Comparison of ENCODE assay signal across 1 cellular context in the genomic region with DNA sequence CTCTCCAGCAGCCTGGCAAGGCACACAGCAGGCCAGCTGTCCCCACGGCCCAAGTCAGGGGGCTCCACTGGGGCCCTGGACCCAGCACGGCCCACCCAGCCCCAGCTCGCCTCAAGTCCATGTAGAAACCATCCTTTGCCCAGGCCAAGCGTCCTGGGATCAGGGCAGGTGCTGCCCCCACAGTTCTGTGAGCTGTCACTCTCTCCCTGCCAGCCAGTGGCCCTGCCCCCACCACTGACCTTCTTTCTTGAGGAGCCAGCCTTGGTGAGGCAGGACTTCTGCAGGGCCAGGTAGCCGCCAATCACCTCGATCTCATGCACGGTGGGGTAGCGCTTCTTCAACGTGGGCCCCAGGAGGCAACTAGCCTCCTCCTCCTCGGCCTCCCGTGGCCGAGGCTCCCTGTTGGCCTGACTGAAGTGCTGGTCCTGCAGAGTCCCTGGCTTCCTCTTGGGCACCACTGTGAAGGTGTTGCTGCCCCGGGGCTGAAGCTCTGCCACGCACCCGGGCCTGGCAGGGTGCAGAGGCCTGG.
TF ChIP-seq lines count a peak whose summit lies in the region.

No MANE protein-coding gene starts in this region.

TF ChIP-seq in HepG2, 621 proteins besides CTCF, POLR2A, EP300 and RAD21 (continues in another document):
- TF ChIP-seq ZNF777 (CRISPR knock-in tag; IDR thresholded peaks at IDR 0.05): 0 out of 2 replicates have a peak, but pooled peaks have one; percentile 43
- no peak for TF ChIP-seq ZNF20 (CRISPR knock-in tag; IDR thresholded peaks at IDR 0.05)
- TF ChIP-seq ATF7-NPFF (CRISPR knock-in tag; IDR thresholded peaks at IDR 0.05; ENCODE audit: low read depth): 0 out of 2 replicates have a peak, but pooled peaks have one; percentile 15
- TF ChIP-seq HNRNPL (IDR thresholded peaks at IDR 0.05; ENCODE audit: low read depth, low read length): peak; percentile 65
- no peak for TF ChIP-seq SRF (IDR thresholded peaks at IDR 0.05; ENCODE audit: low read depth, low read length)
- no peak for TF ChIP-seq ZNF75D (CRISPR knock-in tag; IDR thresholded peaks at IDR 0.05; ENCODE audit: borderline replicate concordance)
- TF ChIP-seq SAP130 (CRISPR knock-in tag; IDR thresholded peaks at IDR 0.05; ENCODE audit: low read depth): peak; percentile 16; the same call in 1 of the 2 replicates
- TF ChIP-seq, protein P1, sequence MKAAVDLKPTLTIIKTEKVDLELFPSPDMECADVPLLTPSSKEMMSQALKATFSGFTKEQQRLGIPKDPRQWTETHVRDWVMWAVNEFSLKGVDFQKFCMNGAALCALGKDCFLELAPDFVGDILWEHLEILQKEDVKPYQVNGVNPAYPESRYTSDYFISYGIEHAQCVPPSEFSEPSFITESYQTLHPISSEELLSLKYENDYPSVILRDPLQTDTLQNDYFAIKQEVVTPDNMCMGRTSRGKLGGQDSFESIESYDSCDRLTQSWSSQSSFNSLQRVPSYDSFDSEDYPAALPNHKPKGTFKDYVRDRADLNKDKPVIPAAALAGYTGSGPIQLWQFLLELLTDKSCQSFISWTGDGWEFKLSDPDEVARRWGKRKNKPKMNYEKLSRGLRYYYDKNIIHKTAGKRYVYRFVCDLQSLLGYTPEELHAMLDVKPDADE (CRISPR knock-in tag; IDR thresholded peaks at IDR 0.05): no peak
- TF ChIP-seq, protein P2, sequence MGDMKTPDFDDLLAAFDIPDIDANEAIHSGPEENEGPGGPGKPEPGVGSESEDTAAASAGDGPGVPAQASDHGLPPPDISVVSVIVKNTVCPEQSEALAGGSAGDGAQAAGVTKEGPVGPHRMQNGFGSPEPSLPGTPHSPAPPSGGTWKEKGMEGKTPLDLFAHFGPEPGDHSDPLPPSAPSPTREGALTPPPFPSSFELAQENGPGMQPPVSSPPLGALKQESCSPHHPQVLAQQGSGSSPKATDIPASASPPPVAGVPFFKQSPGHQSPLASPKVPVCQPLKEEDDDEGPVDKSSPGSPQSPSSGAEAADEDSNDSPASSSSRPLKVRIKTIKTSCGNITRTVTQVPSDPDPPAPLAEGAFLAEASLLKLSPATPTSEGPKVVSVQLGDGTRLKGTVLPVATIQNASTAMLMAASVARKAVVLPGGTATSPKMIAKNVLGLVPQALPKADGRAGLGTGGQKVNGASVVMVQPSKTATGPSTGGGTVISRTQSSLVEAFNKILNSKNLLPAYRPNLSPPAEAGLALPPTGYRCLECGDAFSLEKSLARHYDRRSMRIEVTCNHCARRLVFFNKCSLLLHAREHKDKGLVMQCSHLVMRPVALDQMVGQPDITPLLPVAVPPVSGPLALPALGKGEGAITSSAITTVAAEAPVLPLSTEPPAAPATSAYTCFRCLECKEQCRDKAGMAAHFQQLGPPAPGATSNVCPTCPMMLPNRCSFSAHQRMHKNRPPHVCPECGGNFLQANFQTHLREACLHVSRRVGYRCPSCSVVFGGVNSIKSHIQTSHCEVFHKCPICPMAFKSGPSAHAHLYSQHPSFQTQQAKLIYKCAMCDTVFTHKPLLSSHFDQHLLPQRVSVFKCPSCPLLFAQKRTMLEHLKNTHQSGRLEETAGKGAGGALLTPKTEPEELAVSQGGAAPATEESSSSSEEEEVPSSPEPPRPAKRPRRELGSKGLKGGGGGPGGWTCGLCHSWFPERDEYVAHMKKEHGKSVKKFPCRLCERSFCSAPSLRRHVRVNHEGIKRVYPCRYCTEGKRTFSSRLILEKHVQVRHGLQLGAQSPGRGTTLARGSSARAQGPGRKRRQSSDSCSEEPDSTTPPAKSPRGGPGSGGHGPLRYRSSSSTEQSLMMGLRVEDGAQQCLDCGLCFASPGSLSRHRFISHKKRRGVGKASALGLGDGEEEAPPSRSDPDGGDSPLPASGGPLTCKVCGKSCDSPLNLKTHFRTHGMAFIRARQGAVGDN (CRISPR knock-in tag; IDR thresholded peaks at IDR 0.05): peak; percentile 36; the same call in 1 of the 2 replicates
- TF ChIP-seq ZNF709 (CRISPR knock-in tag; IDR thresholded peaks at IDR 0.05): 0 out of 2 replicates have a peak, but pooled peaks have one; percentile 38
- TF ChIP-seq KLF12 (CRISPR knock-in tag; IDR thresholded peaks at IDR 0.05; ENCODE audit: borderline replicate concordance): peak; percentile 74; the same call in 1 of the 2 replicates
- TF ChIP-seq ARID2 (CRISPR knock-in tag; IDR thresholded peaks at IDR 0.05; ENCODE audit: borderline replicate concordance): peak; percentile 13; the same call in 1 of the 2 replicates
- 0 out of 2 replicates have a peak, but pooled peaks have one; percentile 11 for TF ChIP-seq ZNF274 (CRISPR knock-in tag; IDR thresholded peaks at IDR 0.05)
- TF ChIP-seq, protein P3, sequence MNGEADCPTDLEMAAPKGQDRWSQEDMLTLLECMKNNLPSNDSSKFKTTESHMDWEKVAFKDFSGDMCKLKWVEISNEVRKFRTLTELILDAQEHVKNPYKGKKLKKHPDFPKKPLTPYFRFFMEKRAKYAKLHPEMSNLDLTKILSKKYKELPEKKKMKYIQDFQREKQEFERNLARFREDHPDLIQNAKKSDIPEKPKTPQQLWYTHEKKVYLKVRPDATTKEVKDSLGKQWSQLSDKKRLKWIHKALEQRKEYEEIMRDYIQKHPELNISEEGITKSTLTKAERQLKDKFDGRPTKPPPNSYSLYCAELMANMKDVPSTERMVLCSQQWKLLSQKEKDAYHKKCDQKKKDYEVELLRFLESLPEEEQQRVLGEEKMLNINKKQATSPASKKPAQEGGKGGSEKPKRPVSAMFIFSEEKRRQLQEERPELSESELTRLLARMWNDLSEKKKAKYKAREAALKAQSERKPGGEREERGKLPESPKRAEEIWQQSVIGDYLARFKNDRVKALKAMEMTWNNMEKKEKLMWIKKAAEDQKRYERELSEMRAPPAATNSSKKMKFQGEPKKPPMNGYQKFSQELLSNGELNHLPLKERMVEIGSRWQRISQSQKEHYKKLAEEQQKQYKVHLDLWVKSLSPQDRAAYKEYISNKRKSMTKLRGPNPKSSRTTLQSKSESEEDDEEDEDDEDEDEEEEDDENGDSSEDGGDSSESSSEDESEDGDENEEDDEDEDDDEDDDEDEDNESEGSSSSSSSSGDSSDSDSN (CRISPR knock-in tag; IDR thresholded peaks at IDR 0.05): peak; percentile 50; the same call in 1 of the 2 replicates
- TF ChIP-seq ZNF446 (CRISPR knock-in tag; IDR thresholded peaks at IDR 0.05): 0 out of 2 replicates have a peak, but pooled peaks have one; percentile 48
- no peak for TF ChIP-seq SNAPC2 (CRISPR knock-in tag; IDR thresholded peaks at IDR 0.05)
- no peak for TF ChIP-seq ARNT (IDR thresholded peaks at IDR 0.05)
- TF ChIP-seq ZFY (CRISPR knock-in tag; IDR thresholded peaks at IDR 0.05): peak; percentile 31; the same call in 1 of the 2 replicates
- TF ChIP-seq AGO2 (optimal IDR thresholded peaks at IDR 0.05; ENCODE audit: low read depth, low read length): peak; percentile 80
- no peak for TF ChIP-seq CBX5 (CRISPR knock-in tag; IDR thresholded peaks at IDR 0.05; ENCODE audit: borderline replicate concordance)
- TF ChIP-seq RARA (CRISPR knock-in tag; IDR thresholded peaks at IDR 0.05): no peak
- 0 out of 2 replicates have a peak, but pooled peaks have one; percentile 3 for TF ChIP-seq ZFX (CRISPR knock-in tag; IDR thresholded peaks at IDR 0.05; ENCODE audit: low read depth)
- TF ChIP-seq, protein P4, sequence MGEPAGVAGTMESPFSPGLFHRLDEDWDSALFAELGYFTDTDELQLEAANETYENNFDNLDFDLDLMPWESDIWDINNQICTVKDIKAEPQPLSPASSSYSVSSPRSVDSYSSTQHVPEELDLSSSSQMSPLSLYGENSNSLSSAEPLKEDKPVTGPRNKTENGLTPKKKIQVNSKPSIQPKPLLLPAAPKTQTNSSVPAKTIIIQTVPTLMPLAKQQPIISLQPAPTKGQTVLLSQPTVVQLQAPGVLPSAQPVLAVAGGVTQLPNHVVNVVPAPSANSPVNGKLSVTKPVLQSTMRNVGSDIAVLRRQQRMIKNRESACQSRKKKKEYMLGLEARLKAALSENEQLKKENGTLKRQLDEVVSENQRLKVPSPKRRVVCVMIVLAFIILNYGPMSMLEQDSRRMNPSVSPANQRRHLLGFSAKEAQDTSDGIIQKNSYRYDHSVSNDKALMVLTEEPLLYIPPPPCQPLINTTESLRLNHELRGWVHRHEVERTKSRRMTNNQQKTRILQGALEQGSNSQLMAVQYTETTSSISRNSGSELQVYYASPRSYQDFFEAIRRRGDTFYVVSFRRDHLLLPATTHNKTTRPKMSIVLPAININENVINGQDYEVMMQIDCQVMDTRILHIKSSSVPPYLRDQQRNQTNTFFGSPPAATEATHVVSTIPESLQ (CRISPR knock-in tag; conservative IDR thresholded peaks at IDR 0.05): no peak
- TF ChIP-seq IKZF4 (CRISPR knock-in tag; IDR thresholded peaks at IDR 0.05; ENCODE audit: borderline replicate concordance, low read depth, not compliant biosample characterization): peak; percentile 55
- TF ChIP-seq HNRNPH1 (optimal IDR thresholded peaks at IDR 0.05; ENCODE audit: low read depth, low read length): no peak
- TF ChIP-seq, protein P5, sequence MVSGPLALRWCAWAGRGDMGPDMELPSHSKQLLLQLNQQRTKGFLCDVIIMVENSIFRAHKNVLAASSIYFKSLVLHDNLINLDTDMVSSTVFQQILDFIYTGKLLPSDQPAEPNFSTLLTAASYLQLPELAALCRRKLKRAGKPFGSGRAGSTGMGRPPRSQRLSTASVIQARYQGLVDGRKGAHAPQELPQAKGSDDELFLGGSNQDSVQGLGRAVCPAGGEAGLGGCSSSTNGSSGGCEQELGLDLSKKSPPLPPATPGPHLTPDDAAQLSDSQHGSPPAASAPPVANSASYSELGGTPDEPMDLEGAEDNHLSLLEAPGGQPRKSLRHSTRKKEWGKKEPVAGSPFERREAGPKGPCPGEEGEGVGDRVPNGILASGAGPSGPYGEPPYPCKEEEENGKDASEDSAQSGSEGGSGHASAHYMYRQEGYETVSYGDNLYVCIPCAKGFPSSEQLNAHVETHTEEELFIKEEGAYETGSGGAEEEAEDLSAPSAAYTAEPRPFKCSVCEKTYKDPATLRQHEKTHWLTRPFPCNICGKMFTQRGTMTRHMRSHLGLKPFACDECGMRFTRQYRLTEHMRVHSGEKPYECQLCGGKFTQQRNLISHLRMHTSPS (CRISPR knock-in tag; IDR thresholded peaks at IDR 0.05; ENCODE audit: low read depth): 0 out of 2 replicates have a peak, but pooled peaks have one; percentile 20
- TF ChIP-seq EED (CRISPR knock-in tag; IDR thresholded peaks at IDR 0.05): no peak
- TF ChIP-seq, protein P6, sequence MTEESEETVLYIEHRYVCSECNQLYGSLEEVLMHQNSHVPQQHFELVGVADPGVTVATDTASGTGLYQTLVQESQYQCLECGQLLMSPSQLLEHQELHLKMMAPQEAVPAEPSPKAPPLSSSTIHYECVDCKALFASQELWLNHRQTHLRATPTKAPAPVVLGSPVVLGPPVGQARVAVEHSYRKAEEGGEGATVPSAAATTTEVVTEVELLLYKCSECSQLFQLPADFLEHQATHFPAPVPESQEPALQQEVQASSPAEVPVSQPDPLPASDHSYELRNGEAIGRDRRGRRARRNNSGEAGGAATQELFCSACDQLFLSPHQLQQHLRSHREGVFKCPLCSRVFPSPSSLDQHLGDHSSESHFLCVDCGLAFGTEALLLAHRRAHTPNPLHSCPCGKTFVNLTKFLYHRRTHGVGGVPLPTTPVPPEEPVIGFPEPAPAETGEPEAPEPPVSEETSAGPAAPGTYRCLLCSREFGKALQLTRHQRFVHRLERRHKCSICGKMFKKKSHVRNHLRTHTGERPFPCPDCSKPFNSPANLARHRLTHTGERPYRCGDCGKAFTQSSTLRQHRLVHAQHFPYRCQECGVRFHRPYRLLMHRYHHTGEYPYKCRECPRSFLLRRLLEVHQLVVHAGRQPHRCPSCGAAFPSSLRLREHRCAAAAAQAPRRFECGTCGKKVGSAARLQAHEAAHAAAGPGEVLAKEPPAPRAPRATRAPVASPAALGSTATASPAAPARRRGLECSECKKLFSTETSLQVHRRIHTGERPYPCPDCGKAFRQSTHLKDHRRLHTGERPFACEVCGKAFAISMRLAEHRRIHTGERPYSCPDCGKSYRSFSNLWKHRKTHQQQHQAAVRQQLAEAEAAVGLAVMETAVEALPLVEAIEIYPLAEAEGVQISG (CRISPR knock-in tag; IDR thresholded peaks at IDR 0.05): peak; percentile 24; the same call in 1 of the 2 replicates
- 0 out of 2 replicates have a peak, but pooled peaks have one; percentile 4 for TF ChIP-seq HNF4A (CRISPR knock-in tag; IDR thresholded peaks at IDR 0.05)
- TF ChIP-seq, protein P7, sequence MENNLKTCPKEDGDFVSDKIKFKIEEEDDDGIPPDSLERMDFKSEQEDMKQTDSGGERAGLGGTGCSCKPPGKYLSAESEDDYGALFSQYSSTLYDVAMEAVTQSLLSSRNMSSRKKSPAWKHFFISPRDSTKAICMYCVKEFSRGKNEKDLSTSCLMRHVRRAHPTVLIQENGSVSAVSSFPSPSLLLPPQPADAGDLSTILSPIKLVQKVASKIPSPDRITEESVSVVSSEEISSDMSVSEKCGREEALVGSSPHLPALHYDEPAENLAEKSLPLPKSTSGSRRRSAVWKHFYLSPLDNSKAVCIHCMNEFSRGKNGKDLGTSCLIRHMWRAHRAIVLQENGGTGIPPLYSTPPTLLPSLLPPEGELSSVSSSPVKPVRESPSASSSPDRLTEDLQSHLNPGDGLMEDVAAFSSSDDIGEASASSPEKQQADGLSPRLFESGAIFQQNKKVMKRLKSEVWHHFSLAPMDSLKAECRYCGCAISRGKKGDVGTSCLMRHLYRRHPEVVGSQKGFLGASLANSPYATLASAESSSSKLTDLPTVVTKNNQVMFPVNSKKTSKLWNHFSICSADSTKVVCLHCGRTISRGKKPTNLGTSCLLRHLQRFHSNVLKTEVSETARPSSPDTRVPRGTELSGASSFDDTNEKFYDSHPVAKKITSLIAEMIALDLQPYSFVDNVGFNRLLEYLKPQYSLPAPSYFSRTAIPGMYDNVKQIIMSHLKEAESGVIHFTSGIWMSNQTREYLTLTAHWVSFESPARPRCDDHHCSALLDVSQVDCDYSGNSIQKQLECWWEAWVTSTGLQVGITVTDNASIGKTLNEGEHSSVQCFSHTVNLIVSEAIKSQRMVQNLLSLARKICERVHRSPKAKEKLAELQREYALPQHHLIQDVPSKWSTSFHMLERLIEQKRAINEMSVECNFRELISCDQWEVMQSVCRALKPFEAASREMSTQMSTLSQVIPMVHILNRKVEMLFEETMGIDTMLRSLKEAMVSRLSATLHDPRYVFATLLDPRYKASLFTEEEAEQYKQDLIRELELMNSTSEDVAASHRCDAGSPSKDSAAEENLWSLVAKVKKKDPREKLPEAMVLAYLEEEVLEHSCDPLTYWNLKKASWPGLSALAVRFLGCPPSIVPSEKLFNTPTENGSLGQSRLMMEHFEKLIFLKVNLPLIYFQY (CRISPR knock-in tag; IDR thresholded peaks at IDR 0.05; ENCODE audit: borderline replicate concordance): no peak
- TF ChIP-seq, protein P8, sequence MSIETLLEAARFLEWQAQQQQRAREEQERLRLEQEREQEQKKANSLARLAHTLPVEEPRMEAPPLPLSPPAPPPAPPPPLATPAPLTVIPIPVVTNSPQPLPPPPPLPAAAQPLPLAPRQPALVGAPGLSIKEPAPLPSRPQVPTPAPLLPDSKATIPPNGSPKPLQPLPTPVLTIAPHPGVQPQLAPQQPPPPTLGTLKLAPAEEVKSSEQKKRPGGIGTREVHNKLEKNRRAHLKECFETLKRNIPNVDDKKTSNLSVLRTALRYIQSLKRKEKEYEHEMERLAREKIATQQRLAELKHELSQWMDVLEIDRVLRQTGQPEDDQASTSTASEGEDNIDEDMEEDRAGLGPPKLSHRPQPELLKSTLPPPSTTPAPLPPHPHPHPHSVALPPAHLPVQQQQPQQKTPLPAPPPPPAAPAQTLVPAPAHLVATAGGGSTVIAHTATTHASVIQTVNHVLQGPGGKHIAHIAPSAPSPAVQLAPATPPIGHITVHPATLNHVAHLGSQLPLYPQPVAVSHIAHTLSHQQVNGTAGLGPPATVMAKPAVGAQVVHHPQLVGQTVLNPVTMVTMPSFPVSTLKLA (IDR thresholded peaks at IDR 0.05): no peak
- TF ChIP-seq IRF2 (CRISPR knock-in tag; IDR thresholded peaks at IDR 0.05): no peak
- no peak for TF ChIP-seq ZNF747 (CRISPR knock-in tag; IDR thresholded peaks at IDR 0.05; ENCODE audit: borderline replicate concordance)
